ENCODE assay signal across 23 cellular contexts in the genomic region with DNA sequence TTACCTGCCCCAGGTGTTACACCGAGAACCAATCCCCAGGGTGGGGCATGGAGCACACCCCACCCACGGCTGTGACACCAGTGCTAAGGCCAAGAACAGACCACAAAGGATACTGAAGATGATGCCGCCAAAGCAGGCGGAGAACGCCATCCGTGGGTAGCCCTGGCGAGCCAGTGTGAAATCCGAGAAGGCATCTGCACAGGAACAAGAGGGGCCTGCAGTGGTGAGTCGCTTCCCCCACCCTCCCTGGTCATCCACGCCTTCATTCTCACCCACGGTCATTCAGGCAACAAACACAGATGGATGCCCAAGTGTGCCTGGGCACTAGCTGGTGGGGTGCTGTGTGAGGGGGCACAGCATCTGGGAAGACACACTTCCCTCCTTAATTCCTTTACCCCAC. TPM values are rescaled to one million over a fixed set of nuclear protein-coding genes. Genes with fewer than 3 reads are reported as not detected.
DNase-seq lines count a peak whose midpoint lies in the region; TF ChIP-seq lines count a peak whose summit lies in the region.
"Had no signal": no experiment of that assay in that cellular context is flagged by ENCODE, and none has a peak within 500 bp of the region (broad histone marks: within the 10 kb centered on the region; RNA-seq: fewer than 3 reads in every experiment).

No MANE protein-coding gene starts in this region.

- H3K9me3 ChIP-seq in H9 (ENCODE audit: control insufficient read depth, low read depth, low read length) (no peaks in the 10 kb centered on the region), SJCRH30 (replicated peaks) (no peaks in the 10 kb centered on the region), testis (no peaks in the 10 kb centered on the region)
- H3K9me3 ChIP-seq: BLaER1, left ventricle myocardium inferior, uterus had no signal

- no peak overlapping the region for H2BK15ac ChIP-seq in H9 (ENCODE audit: low read depth, low read length)

- H3K4me3 ChIP-seq in SJCRH30 (no peak overlapping the region), testis (no peak overlapping the region)
- H3K4me3 ChIP-seq: BLaER1, left ventricle myocardium inferior, PC-9, uterus had no signal

- H2AK5ac ChIP-seq in H9 (ENCODE audit: insufficient read length, low read length): no peak overlapping the region

- WGBS in H9 (ENCODE audit: extremely low coverage, insufficient read length, low lambda C conversion rate): no CpG with 5 or more reads among the region's 11 CpGs
- WGBS in testis, 2 donors: 89 to 90% methylated on average over 11 of the region's 11 CpGs

- no peaks in the 10 kb centered on the region for H3K23me2 ChIP-seq in H9 (ENCODE audit: insufficient read length, low read depth, low read length, poor library complexity, severe bottlenecking)

- no peak overlapping the region for H2BK20ac ChIP-seq in H9 (ENCODE audit: low read depth, low read length, poor library complexity, severe bottlenecking)

- H4K5ac ChIP-seq in H9 (ENCODE audit: insufficient read length, low read depth, low read length): no peak overlapping the region

- H4K91ac ChIP-seq in H9 (ENCODE audit: insufficient read length, low read depth, low read length): no peak overlapping the region

- H3K9me3 Mint-ChIP-seq in H9 (peaks cover 4 to 5% of the 10 kb centered on the region in 2 experiments; a peak in 2 of 5 replicates), nephron progenitor cell (no peaks in the 10 kb centered on the region), osteocyte (ENCODE audit: unreplicated experiment) (no peaks in the 10 kb centered on the region)
- H3K9me3 Mint-ChIP-seq: activated CD4-positive, alpha-beta T cell treated with anti-CD3 and anti-CD28 coated beads, Interleukin-2, amount 10 ng/mL, durations not matched to agents 7 days and 5 days; activated naive CD8-positive, alpha-beta T cell treated with anti-CD3 and anti-CD28 coated beads for 36 hours; activated T-helper 1 cell treated with anti-CD3 and anti-CD28 coated beads, Interleukin-12 subunit alpha, Interleukin-12 subunit beta, Interleukin-2, Interleukin-4 antibody, amounts not matched to agents 30 ng/mL and 10 ng/mL and 1 ng/mL, durations not matched to agents 14 hours and 24 hours and 36 hours; immature natural killer cell; natural killer cell treated with Interleukin-12 subunit alpha and Interleukin-12 subunit beta and Interleukin-15 and Interleukin-18, amount 100 ng/mL, for 72 hours; T-helper 1 cell treated with Interleukin-12 subunit alpha and Interleukin-12 subunit beta and Interleukin-4 antibody, amounts not matched to agents 30 μg/mL and 1 μg/mL, for 36 hours had no signal

- H2BK120ac ChIP-seq in H9 (ENCODE audit: low read depth, low read length, poor library complexity, severe bottlenecking): no peak overlapping the region

- no peak overlapping the region for H3K4me2 ChIP-seq in H9 (ENCODE audit: insufficient read depth, insufficient read length, low read length)
- H3K4me2 ChIP-seq: BLaER1, PC-9 had no signal

- no peaks in the 10 kb centered on the region for H3K4me1 ChIP-seq in H9 (ENCODE audit: insufficient read depth, low read length)
- H3K4me1 ChIP-seq in SJCRH30: 0 out of 2 replicates have a peak, but pooled peaks cover 2% of the 10 kb centered on the region
- H3K4me1 ChIP-seq in testis: no peaks in the 10 kb centered on the region
- H3K4me1 ChIP-seq: left ventricle myocardium inferior, uterus had no signal

- no peak overlapping the region for H3K14ac ChIP-seq in H9 (ENCODE audit: insufficient read depth, low read length)

- H3K36me3 ChIP-seq in SJCRH30: no peaks in the 10 kb centered on the region
- no peaks in the 10 kb centered on the region for H3K36me3 ChIP-seq in testis (ENCODE audit: low read depth, missing control alignments)
- H3K36me3 ChIP-seq: uterus had no signal

- no peak overlapping the region for H3K23ac ChIP-seq in H9 (ENCODE audit: insufficient read length, low read depth, low read length)

- intact Hi-C loops in testis (cut with DNase I; ENCODE audit: low total_unique reads): no loop called here

- H3K4me3 Mint-ChIP-seq in H9 (no peak overlapping the region), nephron progenitor cell (no peak overlapping the region), osteocyte (ENCODE audit: unreplicated experiment) (no peak overlapping the region)
- H3K4me3 Mint-ChIP-seq: activated CD4-positive, alpha-beta T cell treated with anti-CD3 and anti-CD28 coated beads, Interleukin-2, amount 10 ng/mL, durations not matched to agents 7 days and 5 days; activated naive CD8-positive, alpha-beta T cell treated with anti-CD3 and anti-CD28 coated beads for 36 hours; activated T-helper 1 cell treated with anti-CD3 and anti-CD28 coated beads, Interleukin-12 subunit alpha, Interleukin-12 subunit beta, Interleukin-2, Interleukin-4 antibody, amounts not matched to agents 30 ng/mL and 10 ng/mL and 1 ng/mL, durations not matched to agents 14 hours and 24 hours and 36 hours; immature natural killer cell; natural killer cell treated with Interleukin-12 subunit alpha and Interleukin-12 subunit beta and Interleukin-15 and Interleukin-18, amount 100 ng/mL, for 72 hours; T-helper 1 cell treated with Interleukin-12 subunit alpha and Interleukin-12 subunit beta and Interleukin-4 antibody, amounts not matched to agents 30 μg/mL and 1 μg/mL, for 36 hours had no signal

- H3K27ac ChIP-seq in H9 (ENCODE audit: insufficient read length, low read depth, low read length) (no peak overlapping the region), SJCRH30 (no peak overlapping the region), testis (no peak overlapping the region)
- H3K27ac ChIP-seq: BLaER1, left ventricle myocardium inferior, PC-9, uterus had no signal

- H3T11ph ChIP-seq in H9 (ENCODE audit: low read length): no peak overlapping the region

- H3K18ac ChIP-seq in H9 (ENCODE audit: insufficient read length, low read depth, low read length): no peak overlapping the region

- no peak overlapping the region for H2AFZ ChIP-seq in H9 (ENCODE audit: low read length)
- H2AFZ ChIP-seq: PC-9 had no signal

- H3K27me3 Mint-ChIP-seq in H9 (ENCODE audit: low read depth): peaks cover 1% of the 10 kb centered on the region; the same call in 1 of the 2 replicates
- peaks cover 4% of the 10 kb centered on the region for H3K27me3 Mint-ChIP-seq in nephron progenitor cell (ENCODE audit: low read depth, poor library complexity)
- no peaks in the 10 kb centered on the region for H3K27me3 Mint-ChIP-seq in osteocyte (ENCODE audit: unreplicated experiment)
- H3K27me3 Mint-ChIP-seq: activated CD4-positive, alpha-beta T cell treated with anti-CD3 and anti-CD28 coated beads, Interleukin-2, amount 10 ng/mL, durations not matched to agents 7 days and 5 days; activated naive CD8-positive, alpha-beta T cell treated with anti-CD3 and anti-CD28 coated beads for 36 hours; natural killer cell treated with Interleukin-12 subunit alpha and Interleukin-12 subunit beta and Interleukin-15 and Interleukin-18, amount 100 ng/mL, for 72 hours had no signal

- H3K27me3 ChIP-seq in H9 (ENCODE audit: insufficient read depth, low read length) (no peaks in the 10 kb centered on the region), SJCRH30 (no peaks in the 10 kb centered on the region), testis (no peaks in the 10 kb centered on the region)
- H3K27me3 ChIP-seq: BLaER1, uterus had no signal

- H3K36me3 Mint-ChIP-seq in H9 (ENCODE audit: insufficient read depth in 1 of 3, low read depth in 3 of 3) (peaks cover 19 to 24% (median 20%) of the 10 kb centered on the region in 3 experiments), nephron progenitor cell (ENCODE audit: low read depth) (peaks cover 7% of the 10 kb centered on the region), osteocyte (ENCODE audit: unreplicated experiment) (peaks cover 24% of the 10 kb centered on the region)
- H3K36me3 Mint-ChIP-seq: natural killer cell treated with Interleukin-12 subunit alpha and Interleukin-12 subunit beta and Interleukin-15 and Interleukin-18, amount 100 ng/mL, for 72 hours had no signal

- peaks cover 20 to 26% of the 10 kb centered on the region in 2 experiments for H3K4me1 Mint-ChIP-seq in H9
- peaks cover 19% of the 10 kb centered on the region for H3K4me1 Mint-ChIP-seq in nephron progenitor cell
- no peaks in the 10 kb centered on the region for H3K4me1 Mint-ChIP-seq in osteocyte (ENCODE audit: unreplicated experiment)

- DNase-seq in NCI-H2171 treated with DMSO at 0.1 percent for 48 hours (lab: John Stamatoyannopoulos, UW): peak; percentile 20
- no peak for DNase-seq in NCI-H2171 (lab: John Stamatoyannopoulos, UW)
- no peak for DNase-seq in H9
- peak; percentile 30 to 42 for DNase-seq in SJCRH30
- DNase-seq in nephron progenitor cell: no peak
- no peak for DNase-seq in osteocyte (ENCODE audit: extremely low spot score, unreplicated experiment)
- no peak for DNase-seq in stimulated activated CD4-positive, alpha-beta T cell treated with anti-CD3 and anti-CD28 coated beads, Interleukin-4, amount 100 ng/mL, for 24 hours
- no peak for DNase-seq in testis
- DNase-seq: activated CD4-positive, alpha-beta T cell treated with anti-CD3 and anti-CD28 coated beads, Interleukin-2, amount 10 ng/mL, durations not matched to agents 7 days and 5 days; activated naive CD8-positive, alpha-beta T cell treated with anti-CD3 and anti-CD28 coated beads for 36 hours; immature natural killer cell; left ventricle myocardium inferior; midbrain; NCI-H1092 treated with DMSO at 0.1 percent for 48 hours; NCI-H2081; posterior cingulate gyrus; SIG-M5; uterus had no signal

- H3K79me2 ChIP-seq in H9 (ENCODE audit: insufficient read depth, low read length): no peaks in the 10 kb centered on the region

- H3K56ac ChIP-seq in H9 (ENCODE audit: insufficient read length, low read depth, low read length): no peak overlapping the region

- no peaks in the 10 kb centered on the region for H3K79me1 ChIP-seq in H9 (ENCODE audit: insufficient read depth, low read depth, low read length, poor library complexity, severe bottlenecking)

- H3K27ac Mint-ChIP-seq in H9 (peak overlapping the region in 2 of 3 experiments; percentile 61 to 76; a peak in 2 of 7 replicates), nephron progenitor cell (peak overlapping the region; percentile 78), osteocyte (ENCODE audit: unreplicated experiment) (no peak overlapping the region)
- H3K27ac Mint-ChIP-seq: activated CD4-positive, alpha-beta T cell treated with anti-CD3 and anti-CD28 coated beads, Interleukin-2, amount 10 ng/mL, durations not matched to agents 7 days and 5 days; activated naive CD8-positive, alpha-beta T cell treated with anti-CD3 and anti-CD28 coated beads for 36 hours; activated T-helper 1 cell treated with anti-CD3 and anti-CD28 coated beads, Interleukin-12 subunit alpha, Interleukin-12 subunit beta, Interleukin-2, Interleukin-4 antibody, amounts not matched to agents 30 ng/mL and 10 ng/mL and 1 ng/mL, durations not matched to agents 14 hours and 24 hours and 36 hours; natural killer cell treated with Interleukin-12 subunit alpha and Interleukin-12 subunit beta and Interleukin-15 and Interleukin-18, amount 100 ng/mL, for 72 hours; T-helper 1 cell treated with Interleukin-12 subunit alpha and Interleukin-12 subunit beta and Interleukin-4 antibody, amounts not matched to agents 30 μg/mL and 1 μg/mL, for 36 hours had no signal

- H2BK12ac ChIP-seq in H9 (ENCODE audit: insufficient read length, low read depth, low read length): no peak overlapping the region

- no peak overlapping the region for H4K8ac ChIP-seq in H9 (replicated peaks; ENCODE audit: insufficient read length, low read depth, low read length)

- no peaks in the 10 kb centered on the region for H4K20me1 ChIP-seq in H9 (ENCODE audit: control insufficient read depth, insufficient read depth, insufficient read length)
- H4K20me1 ChIP-seq: BLaER1 had no signal

- no peak overlapping the region for H3K9ac ChIP-seq in H9 (ENCODE audit: extremely low read depth, insufficient read length, low read length)
- H3K9ac ChIP-seq: BLaER1 had no signal

- TF ChIP-seq CTCF in H9 (conservative IDR thresholded peaks at IDR 0.05): no peak
- no peak for TF ChIP-seq CTCF in nephron progenitor cell (IDR thresholded peaks at IDR 0.05)
- no peak for TF ChIP-seq CTCF in osteocyte (IDR thresholded peaks at IDR 0.05)
- TF ChIP-seq CTCF in testis (IDR thresholded peaks at IDR 0.05): no peak

- no peak for TF ChIP-seq POLR2A in testis (IDR thresholded peaks at IDR 0.05)

- H3K4ac ChIP-seq in H9 (ENCODE audit: low read depth, low read length): no peak overlapping the region

- H2BK5ac ChIP-seq in H9 (ENCODE audit: insufficient read length, low read length): no peak overlapping the region

RNA-seq across cellular contexts. Expression of gene SLC8B1, which starts 28.5 kb away (rescaled TPM):
- total RNA-seq in H9 (2021) (10.4 and 10.6 TPM in 2 replicates), osteocyte (41.0 and 45.6 TPM in 2 replicates), testis (10 to 100 TPM; 78.0 to 88.3 TPM)
- total RNA-seq in SJCRH30 (2014; rRNA removed; shearing (Covaris generic)): 8.1 and 9.6 TPM in 2 replicates
- polyA plus RNA-seq in testis (ENCODE audit: insufficient read depth, low read depth, low replicate concordance): 41.2 TPM

RNA-seq across cellular contexts. Expression of gene PLBD2, which starts 52.0 kb away (rescaled TPM):
- 31.4 and 35.6 TPM in 2 replicates for total RNA-seq in H9 (2021)
- total RNA-seq in SJCRH30 (2014; rRNA removed; shearing (Covaris generic)): 2.9 and 4.1 TPM in 2 replicates
- total RNA-seq in osteocyte: 103 and 109 TPM in 2 replicates
- 100 to 1,000 TPM; 120 to 126 TPM for total RNA-seq in testis
- 110 TPM for polyA plus RNA-seq in testis (ENCODE audit: insufficient read depth, low read depth, low replicate concordance)

Comparison
In these comparisons a context has a peak if more than half of its experiments do, and no peak if none do; other contexts are left out.
1. DNase-seq: peak in NCI-H2171 treated with DMSO at 0.1 percent for 48 hours (single experiment) and SJCRH30 (2 of 2); none in NCI-H2171 (single experiment), H9 (single experiment), nephron progenitor cell (single experiment), osteocyte (single experiment), stimulated activated CD4-positive, alpha-beta T cell treated with anti-CD3 and anti-CD28 coated beads, Interleukin-4, amount 100 ng/mL, for 24 hours (single experiment) and testis (single experiment).